In the genomic region with DNA sequence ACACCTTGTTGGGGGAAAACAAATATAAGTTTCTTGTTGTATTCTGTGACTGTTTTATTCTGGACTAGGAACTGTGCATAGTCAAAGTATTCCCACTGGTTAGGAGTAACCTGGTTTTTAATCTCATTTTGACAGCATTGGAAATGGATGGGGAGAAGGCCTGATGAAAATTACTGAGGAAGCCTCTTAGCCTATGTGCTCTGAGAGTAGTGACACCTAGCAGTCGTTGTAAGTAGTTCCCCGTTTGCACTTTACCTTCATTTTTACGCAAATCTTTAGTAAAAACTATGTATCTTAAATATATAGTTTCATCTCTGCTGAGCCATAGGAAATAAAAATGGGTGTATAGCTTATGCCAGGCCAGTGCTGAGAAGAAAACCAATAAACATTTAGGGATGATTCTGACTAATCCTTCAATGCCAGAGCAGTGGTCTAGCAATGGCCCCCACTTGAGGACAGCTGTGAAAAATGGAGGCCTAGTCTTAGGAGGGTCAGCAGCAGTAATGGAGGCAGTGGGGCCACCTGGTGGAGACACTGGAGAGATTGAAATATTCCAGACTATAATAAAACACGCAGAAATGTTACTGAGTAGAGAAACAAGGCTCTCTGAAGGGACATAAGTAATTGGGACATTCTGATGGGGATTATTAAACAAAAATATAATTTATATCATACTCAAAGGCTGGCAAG, we compare ENCODE assay signal across 8 cellular contexts.
DNase-seq lines count a peak whose midpoint lies in the region; ATAC-seq and TF ChIP-seq lines count a peak whose summit lies in the region.

No MANE protein-coding gene starts in this region.

- no peak overlapping the region for H3K4me3 ChIP-seq in HAP-1

- in situ Hi-C loops in HAP-1 (cut with MboI; ENCODE audit: low sequenced_read_pairs): no loop called here

- no peak overlapping the region for H3K4me3 Mint-ChIP-seq in glutamatergic neuron (ENCODE audit: unreplicated experiment)

- H3K4me1 ChIP-seq in HAP-1: no peaks in the 10 kb centered on the region

- H3K27ac Mint-ChIP-seq in glutamatergic neuron (ENCODE audit: unreplicated experiment): no peak overlapping the region

- no peaks in the 10 kb centered on the region for H3K27me3 ChIP-seq in HAP-1 (ENCODE audit: low read depth)

- no peaks in the 10 kb centered on the region for H3K27me3 Mint-ChIP-seq in glutamatergic neuron (ENCODE audit: unreplicated experiment)

- H3K4me1 Mint-ChIP-seq in glutamatergic neuron (ENCODE audit: low read depth, unreplicated experiment): peaks cover 6% of the 10 kb centered on the region

- no peaks in the 10 kb centered on the region for H3K36me3 Mint-ChIP-seq in glutamatergic neuron (ENCODE audit: unreplicated experiment)

- H3K9me3 Mint-ChIP-seq in glutamatergic neuron (ENCODE audit: unreplicated experiment): peaks cover 3% of the 10 kb centered on the region

- H3K36me3 ChIP-seq in HAP-1 (replicated peaks): no peaks in the 10 kb centered on the region

- ATAC-seq in HG03175 (IDR thresholded peaks at IDR 0.05; ENCODE audit: unreplicated experiment) (no peak), GM18519 (IDR thresholded peaks at IDR 0.05; ENCODE audit: low FRiP score, unreplicated experiment) (no peak)

- TF ChIP-seq CTCF in 22Rv1 (IDR thresholded peaks at IDR 0.05): peak; percentile 73
- peak; percentile 66 for TF ChIP-seq CTCF in glutamatergic neuron (IDR thresholded peaks at IDR 0.05; ENCODE audit: partially characterized antibody, unreplicated experiment)

- peak; percentile 67 to 75 for DNase-seq in HAP-1 (ENCODE audit: low spot score in 2 of 2)
- DNase-seq in RPMI8226: peak; percentile 16
- DNase-seq in glutamatergic neuron: peak; percentile 42
- no peak for DNase-seq in activated CD4-positive, CD25-positive, alpha-beta regulatory T cell treated with anti-CD3 and anti-CD28 coated beads, Interleukin-2, amount 50 U/mL, for 72 hours
- no peak for DNase-seq in stimulated activated CD4-positive, alpha-beta T cell treated with anti-CD3 and anti-CD28 coated beads, Interleukin-4, amount 100 ng/mL, for 1 hour

- H3K9me3 ChIP-seq in HAP-1: no peaks in the 10 kb centered on the region

- H3K27ac ChIP-seq in 22Rv1: no peak overlapping the region

Comparison
In these comparisons a context has a peak if more than half of its experiments do, and no peak if none do; other contexts are left out.
1. DNase-seq: peak in HAP-1 (2 of 2), RPMI8226 (single experiment) and glutamatergic neuron (single experiment); none in activated CD4-positive, CD25-positive, alpha-beta regulatory T cell treated with anti-CD3 and anti-CD28 coated beads, Interleukin-2, amount 50 U/mL, for 72 hours (single experiment) and stimulated activated CD4-positive, alpha-beta T cell treated with anti-CD3 and anti-CD28 coated beads, Interleukin-4, amount 100 ng/mL, for 1 hour (single experiment).